In genomic region chr12:124861898-124862676, GRCh38 we compare ENCODE assay signal across 8 cellular contexts. TPM values are rescaled to one million over a fixed set of nuclear protein-coding genes. Genes with fewer than 3 reads are reported as not detected.
DNase-seq lines count a peak whose midpoint lies in the region; ATAC-seq and TF ChIP-seq lines count a peak whose summit lies in the region.

No MANE protein-coding gene starts in this region.

- H3K27ac Mint-ChIP-seq in central memory CD8-positive, alpha-beta T cell (ENCODE audit: low read depth), result no peak overlapping the region

- no peak overlapping the region for H3K27ac ChIP-seq in Peyer's patch

- no peak for TF ChIP-seq POLR2A in Peyer's patch (IDR thresholded peaks at IDR 0.05)

- H3K27me3 Mint-ChIP-seq in central memory CD8-positive, alpha-beta T cell, result no peaks in the 10 kb centered on the region

- H3K9me3 ChIP-seq in Loucy (ENCODE audit: insufficient read depth, low read depth, low read length) (no peaks in the 10 kb centered on the region), Peyer's patch (no peaks in the 10 kb centered on the region)

- H4K20me1 ChIP-seq in Loucy (ENCODE audit: insufficient read depth, low read length, poor library complexity, severe bottlenecking), result no peaks in the 10 kb centered on the region

- no peaks in the 10 kb centered on the region for H3K27me3 ChIP-seq in Loucy (ENCODE audit: insufficient read depth, low read length, poor library complexity, severe bottlenecking)
- H3K27me3 ChIP-seq in Peyer's patch, result no peaks in the 10 kb centered on the region

- H3K4me2 ChIP-seq in Loucy (ENCODE audit: low read depth, low read length, poor library complexity, severe bottlenecking), result peak overlapping the region; percentile 89

- H3K4me1 ChIP-seq in Loucy (ENCODE audit: insufficient read depth, low read length, poor library complexity, severe bottlenecking) (peaks cover 31% of the 10 kb centered on the region), Peyer's patch (peaks cover 0 to 15% (median 3%) of the 10 kb centered on the region in 4 donors)

- intact Hi-C loops in sciatic nerve (cut with DNase I), result no loop called here

- ATAC-seq in GM18909 (IDR thresholded peaks at IDR 0.05; ENCODE audit: poor library complexity, unreplicated experiment) (peak; percentile 34), sciatic nerve (peak; percentile 5)
- ATAC-seq in central memory CD8-positive, alpha-beta T cell (replicated peaks; ENCODE audit: extremely low read depth, poor library complexity, severe bottlenecking), result no peak

- no peaks in the 10 kb centered on the region for H3K9me2 ChIP-seq in Loucy (replicated peaks; ENCODE audit: low read depth, low read length)

- H3K79me2 ChIP-seq in Loucy (ENCODE audit: insufficient read depth, low read length), result peaks cover 9% of the 10 kb centered on the region; the same call in 1 of the 2 replicates

- no peak for DNase-seq in central memory CD8-positive, alpha-beta T cell (ENCODE audit: low spot score in 2 of 2)
- no peak for DNase-seq in sciatic nerve (ENCODE audit: low spot score)
- DNase-seq in AG20443 (ENCODE audit: low spot score), result no peak
- no peak for DNase-seq in DMS79 treated with DMSO at 0.1 percent for 48 hours (lab: John Stamatoyannopoulos, UW)
- no peak for DNase-seq in Peyer's patch
- DNase-seq in foreskin fibroblast, result no peak

- H2AFZ ChIP-seq in Loucy (ENCODE audit: low read length), result no peak overlapping the region

- H3F3A ChIP-seq in Loucy (ENCODE audit: low read depth), result no peaks in the 10 kb centered on the region

- H3K36me3 ChIP-seq in Loucy (ENCODE audit: insufficient read depth, low read length) (no peaks in the 10 kb centered on the region), Peyer's patch (no peaks in the 10 kb centered on the region)

- TF ChIP-seq CTCF in Loucy (conservative IDR thresholded peaks at IDR 0.05; ENCODE audit: low read length) (no peak), Peyer's patch (IDR thresholded peaks at IDR 0.05) (no peak), foreskin fibroblast (IDR thresholded peaks at IDR 0.05; ENCODE audit: low read depth, low read length) (no peak)

- H3K9ac ChIP-seq in Loucy (ENCODE audit: low read depth, low read length, poor library complexity, severe bottlenecking), result peak overlapping the region; percentile 87

- peak overlapping the region; percentile 83 for H3K4me3 Mint-ChIP-seq in central memory CD8-positive, alpha-beta T cell

- H3K4me3 ChIP-seq in Loucy (ENCODE audit: low read length, poor library complexity, severe bottlenecking) (peak overlapping the region; percentile 81), Peyer's patch (peak overlapping the region in 2 of 4 donors; percentile 91 to 94), foreskin fibroblast (ENCODE audit: low read depth in 1 of 2, low read length in 2 of 2) (peak overlapping the region in 1 of 2 donors; percentile 66)

- no peaks in the 10 kb centered on the region for H3K36me3 Mint-ChIP-seq in central memory CD8-positive, alpha-beta T cell (ENCODE audit: insufficient read depth)

- peaks cover 13% of the 10 kb centered on the region for H3K4me1 Mint-ChIP-seq in central memory CD8-positive, alpha-beta T cell

- no peaks in the 10 kb centered on the region for H3K9me3 Mint-ChIP-seq in central memory CD8-positive, alpha-beta T cell

RNA-seq across cellular contexts. Expression of gene SCARB1, which starts 1.6 kb away (rescaled TPM):
- 69.2 TPM for total RNA-seq in sciatic nerve
- 100 to 1,000 TPM in 1 of 4 donors, 10 to 100 TPM in 3; 14.9 to 214 (median 64.6) TPM for total RNA-seq in Peyer's patch

RNA-seq across cellular contexts. Expression of gene UBC, which starts 52.4 kb away (rescaled TPM):
- total RNA-seq in sciatic nerve (979 TPM), Peyer's patch (1,000 to 10,000 TPM in 3 of 4 donors, 100 to 1,000 TPM in 1; 898 to 2,531 (median 1,185) TPM)
